Comparison of ENCODE assay signal across 1 cellular context in genomic region chr12:75665216-75665615, GRCh38.
TF ChIP-seq lines count a peak whose summit lies in the region.

No MANE protein-coding gene starts in this region.

TF ChIP-seq in HCT116, 20 proteins besides CTCF, POLR2A, EP300 and RAD21 (continued from another document):
- TF ChIP-seq REST (IDR thresholded peaks at IDR 0.05; ENCODE audit: low read depth) (no peak), EZH2 (IDR thresholded peaks at IDR 0.05) (no peak), EGR1 (IDR thresholded peaks at IDR 0.05; ENCODE audit: low read depth) (no peak), ATF3 (IDR thresholded peaks at IDR 0.05) (no peak), ELF1 (IDR thresholded peaks at IDR 0.05; ENCODE audit: borderline replicate concordance, low read depth) (no peak)
TF ChIP-seq in HCT116: peak in this region for 0.
